20 cellular contexts compared by ENCODE assay signal in the genomic region with DNA sequence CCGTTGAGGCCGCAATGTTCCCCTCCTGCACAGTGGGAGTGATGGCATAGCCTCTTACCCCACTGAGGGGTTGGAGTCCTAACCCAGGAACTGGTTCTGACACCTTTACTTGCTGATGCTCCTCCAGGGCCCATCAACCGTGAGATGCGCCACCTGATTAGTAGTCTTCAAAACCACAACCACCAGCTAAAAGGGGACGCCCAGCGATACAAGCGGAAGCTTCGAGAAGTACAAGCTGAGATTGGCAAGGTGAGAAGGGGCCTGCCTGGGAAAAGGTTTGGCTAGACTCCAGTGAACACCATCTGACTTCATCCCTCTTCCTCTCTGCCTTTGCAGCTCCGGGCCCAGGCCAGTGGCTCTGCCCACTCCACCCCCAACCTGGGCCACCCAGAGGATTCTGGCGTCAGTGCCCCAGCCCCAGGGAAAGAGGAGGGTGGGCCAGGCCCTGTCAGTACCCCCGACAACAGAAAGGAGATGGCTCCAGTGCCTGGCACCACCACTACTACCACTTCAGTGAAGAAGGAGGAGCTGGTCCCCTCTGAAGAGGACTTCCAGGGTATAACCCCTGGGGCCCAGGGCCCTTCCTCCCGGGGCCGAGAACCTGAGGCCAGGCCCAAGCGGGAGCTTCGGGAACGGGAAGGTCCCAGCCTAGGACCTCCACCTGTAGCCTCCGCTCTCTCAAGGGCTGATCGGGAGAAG. TPM values are rescaled to one million over a fixed set of nuclear protein-coding genes. Genes with fewer than 3 reads are reported as not detected.
DNase-seq lines count a peak whose midpoint lies in the region; ATAC-seq and TF ChIP-seq lines count a peak whose summit lies in the region.
"Had no signal": no experiment of that assay in that cellular context is flagged by ENCODE, and none has a peak within 500 bp of the region (broad histone marks: within the 10 kb centered on the region; RNA-seq: fewer than 3 reads in every experiment).

No MANE protein-coding gene starts in this region.

- no peaks in the 10 kb centered on the region for H3K27me3 ChIP-seq in left ventricle myocardium inferior (ENCODE audit: low read depth)
- no peaks in the 10 kb centered on the region for H3K27me3 ChIP-seq in upper lobe of right lung
- H3K27me3 ChIP-seq: breast epithelium, hepatocyte, right lobe of liver, vagina had no signal

- no peak overlapping the region for H3K4me3 ChIP-seq in left ventricle myocardium inferior
- H3K4me3 ChIP-seq in upper lobe of right lung, result no peak overlapping the region
- H3K4me3 ChIP-seq: breast epithelium, hepatocyte, right lobe of liver, vagina had no signal

- ATAC-seq in upper lobe of right lung (no peak), HG03460 (IDR thresholded peaks at IDR 0.05; ENCODE audit: unreplicated experiment) (no peak)
- ATAC-seq: activated T-cell treated with anti-CD3 and anti-CD28 coated beads, Interleukin-2, amount 50 U/mL, for 72 hours; Panc1 had no signal

- H3K9me3 ChIP-seq in left ventricle myocardium inferior (replicated peaks) (no peaks in the 10 kb centered on the region), upper lobe of right lung (no peaks in the 10 kb centered on the region)
- H3K9me3 ChIP-seq: breast epithelium, right lobe of liver, vagina had no signal

- intact Hi-C loops in left ventricle myocardium inferior (cut with micrococcal nuclease) (no loop called here), upper lobe of right lung (cut with DNase I) (loop anchor here (10.0 kb wide), 1 partner anchor 53 kb away; no protein-coding TSS in a partner anchor)

- TF ChIP-seq CTCF in left ventricle myocardium inferior (IDR thresholded peaks at IDR 0.05; ENCODE audit: borderline replicate concordance) (no peak), upper lobe of right lung (IDR thresholded peaks at IDR 0.05) (no peak)

- H3K36me3 ChIP-seq in left ventricle myocardium inferior (peaks cover 98% of the 10 kb centered on the region), upper lobe of right lung (peaks cover 98% of the 10 kb centered on the region)

- DNase-seq in activated gamma-delta T cell treated with Interleukin-2 at 50 U/mL for 16 hours, result peak; percentile 50
- DNase-seq in activated gamma-delta T cell (lab: John Stamatoyannopoulos, UW), result no peak
- no peak for DNase-seq in left ventricle myocardium inferior
- DNase-seq in upper lobe of right lung, result peak; percentile 47
- no peak for DNase-seq in Kasumi-1 (lab: John Stamatoyannopoulos, UW)
- DNase-seq: activated CD4-positive, alpha-beta T cell treated with anti-CD3 and anti-CD28 coated beads, Interleukin-2, amount 50 U/mL, for 1 hour; activated naive CD8-positive, alpha-beta T cell treated with anti-CD3 and anti-CD28 coated beads, Interleukin-2, amount 10 ng/mL, durations not matched to agents 7 days and 5 days; activated T-cell treated with anti-CD3 and anti-CD28 coated beads, Interleukin-2, amount 50 U/mL, for 72 hours; DMS53; KG1; kidney glomerular epithelial cell; NCI-H1092 treated with DMSO at 0.1 percent for 48 hours; NCI-H774 had no signal

- peaks cover 45% of the 10 kb centered on the region for H3K4me1 ChIP-seq in left ventricle myocardium inferior
- peaks cover 13% of the 10 kb centered on the region for H3K4me1 ChIP-seq in upper lobe of right lung

- peak overlapping the region; percentile 80 for H3K27ac ChIP-seq in left ventricle myocardium inferior (replicated peaks)
- no peak overlapping the region for H3K27ac ChIP-seq in upper lobe of right lung
- H3K27ac ChIP-seq: breast epithelium, C4-2B, hepatocyte, right lobe of liver, vagina had no signal

RNA-seq across cellular contexts. Expression of a gene that starts 5.8 kb away (rescaled TPM):
- total RNA-seq in left ventricle myocardium inferior (35.6 TPM), upper lobe of right lung (93.6 TPM)

RNA-seq across cellular contexts. Expression of a gene that starts 6.1 kb away (rescaled TPM):
- total RNA-seq in left ventricle myocardium inferior (0.69 TPM), upper lobe of right lung (5.5 TPM)

RNA-seq across cellular contexts. Expression of a gene that starts 19.1 kb away (rescaled TPM):
- total RNA-seq in left ventricle myocardium inferior, result 21.1 TPM
- total RNA-seq in upper lobe of right lung, result 13.3 TPM

RNA-seq across cellular contexts. Expression of a gene that starts 19.7 kb away (rescaled TPM):
- total RNA-seq in left ventricle myocardium inferior, result 15.6 TPM
- 26.0 TPM for total RNA-seq in upper lobe of right lung

Comparison
In these comparisons a context has a peak if more than half of its experiments do, and no peak if none do; other contexts are left out.
1. DNase-seq: peak in activated gamma-delta T cell treated with Interleukin-2 at 50 U/mL for 16 hours (single experiment) and upper lobe of right lung (single experiment); none in activated gamma-delta T cell (single experiment), left ventricle myocardium inferior (single experiment) and Kasumi-1 (0 of 2).